Comparison of ENCODE assay signal across 15 cellular contexts in the genomic region with DNA sequence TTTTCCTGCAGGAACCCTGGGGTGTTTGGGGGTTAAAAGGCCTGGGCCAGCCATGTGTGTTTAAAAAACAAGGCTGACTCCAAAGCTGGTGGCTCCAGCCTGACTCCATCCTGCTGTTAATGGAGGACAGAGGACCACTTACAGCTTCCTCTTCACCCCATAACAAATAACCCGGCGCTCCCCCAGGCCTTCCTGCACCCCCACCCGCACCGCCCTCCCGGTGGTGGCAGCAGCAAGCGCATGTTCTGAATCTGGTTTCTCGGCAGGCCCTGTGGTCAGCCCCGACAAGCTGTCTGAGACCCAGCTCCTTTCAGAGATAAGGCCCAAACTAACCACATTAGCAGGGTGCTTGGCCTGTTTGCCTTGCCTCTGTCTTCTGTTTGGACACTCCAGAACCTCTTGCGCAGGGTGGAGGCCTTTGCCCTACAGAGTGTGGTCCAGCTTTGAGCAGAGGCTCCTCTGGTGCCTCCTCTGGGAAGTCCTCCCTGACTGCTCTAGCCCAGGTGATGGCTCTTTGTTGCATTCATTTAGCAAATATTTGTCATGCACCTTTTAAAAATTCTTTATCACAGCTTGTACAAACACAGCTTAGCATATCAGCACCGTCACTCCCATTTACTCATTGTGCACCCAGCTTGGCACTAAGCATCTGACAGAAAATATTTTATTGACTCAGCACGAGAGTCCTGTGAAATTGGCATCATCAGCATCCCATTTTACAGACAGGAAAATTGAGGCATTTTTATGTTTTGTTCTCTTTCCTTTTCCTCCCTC.
DNase-seq lines count a peak whose midpoint lies in the region; ATAC-seq and TF ChIP-seq lines count a peak whose summit lies in the region.
"Had no signal": no experiment of that assay in that cellular context is flagged by ENCODE, and none has a peak within 500 bp of the region (broad histone marks: within the 10 kb centered on the region; RNA-seq: fewer than 3 reads in every experiment).

No MANE protein-coding gene starts in this region.

- H3K27me3 Mint-ChIP-seq in natural killer cell (ENCODE audit: low read depth in 2 of 2): no peaks in the 10 kb centered on the region
- peaks cover 2% of the 10 kb centered on the region; the same call in 1 of the 2 replicates for H3K27me3 Mint-ChIP-seq in H9 (ENCODE audit: low read depth)
- H3K27me3 Mint-ChIP-seq: activated T-helper 17 cell treated with anti-CD3 and anti-CD28 coated beads, Interleukin-2, amount 50 U/mL, for 72 hours; CD4-positive, alpha-beta memory T cell had no signal

- H3K9me3 ChIP-seq in Panc1 (ENCODE audit: control insufficient read depth, insufficient read depth, low read depth, low read length) (no peaks in the 10 kb centered on the region), H9 (ENCODE audit: control insufficient read depth, low read depth, low read length) (no peaks in the 10 kb centered on the region)
- H3K9me3 ChIP-seq: left ventricle myocardium inferior had no signal

- H2AK5ac ChIP-seq in H9 (ENCODE audit: insufficient read length, low read length): no peak overlapping the region

- no TSS peak for BruUV-seq in Panc1 (replicated peaks; lab: Mats Ljungman, UMichigan)

- no peaks in the 10 kb centered on the region for H3K23me2 ChIP-seq in H9 (ENCODE audit: insufficient read length, low read depth, low read length, poor library complexity, severe bottlenecking)

- H3K27ac Mint-ChIP-seq in natural killer cell: peak overlapping the region; percentile 46 to 56
- H3K27ac Mint-ChIP-seq in H9: peak overlapping the region in 1 of 3 experiments; percentile 59; a peak in 3 of 7 replicates
- H3K27ac Mint-ChIP-seq: activated T-helper 17 cell treated with anti-CD3 and anti-CD28 coated beads, Interleukin-2, amount 50 U/mL, for 72 hours had no signal

- no CpG with 5 or more reads among the region's 11 CpGs for WGBS in H9 (ENCODE audit: extremely low coverage, insufficient read length, low lambda C conversion rate)

- H3K27ac ChIP-seq in Panc1 (ENCODE audit: low read length): peak overlapping the region; percentile 70
- no peak overlapping the region for H3K27ac ChIP-seq in H9 (ENCODE audit: insufficient read length, low read depth, low read length)
- H3K27ac ChIP-seq: left ventricle myocardium inferior had no signal

- H3K4me3 ChIP-seq in Panc1 (ENCODE audit: low read depth in 2 of 2, low read length in 2 of 2): no peak overlapping the region
- H3K4me3 ChIP-seq: left ventricle myocardium inferior had no signal

- CTCF ChIA-PET in Panc1 (lab: Charles Lee) (interaction anchor here (1.1 to 1.5 kb wide), 2 partner anchors 11 to 28 kb away, joined by 3 read pairs; no protein-coding TSS in a partner anchor), HEK293T (lab: Yijun Ruan, JAX) (interaction anchor here (0.7 kb wide), 1 partner anchor 29 kb away, joined by 3 read pairs; no protein-coding TSS in a partner anchor)

- H4K5ac ChIP-seq in H9 (ENCODE audit: insufficient read length, low read depth, low read length): no peak overlapping the region

- H3K27me3 ChIP-seq in Panc1 (ENCODE audit: control insufficient read depth, insufficient read depth, low read length) (no peaks in the 10 kb centered on the region), H9 (ENCODE audit: insufficient read depth, low read length) (no peaks in the 10 kb centered on the region; the same call in 1 of the 2 replicates)

- H2BK12ac ChIP-seq in H9 (ENCODE audit: insufficient read length, low read depth, low read length): no peak overlapping the region

- H3K4me1 ChIP-seq in Panc1 (ENCODE audit: control insufficient read depth, insufficient read depth, low read length) (peaks cover 12% of the 10 kb centered on the region), H9 (ENCODE audit: insufficient read depth, low read length) (no peaks in the 10 kb centered on the region)
- H3K4me1 ChIP-seq: left ventricle myocardium inferior had no signal

- no peak overlapping the region for H3K4ac ChIP-seq in H9 (ENCODE audit: low read depth, low read length)

- peak overlapping the region; percentile 49 for H3K4me3 Mint-ChIP-seq in natural killer cell
- no peak overlapping the region for H3K4me3 Mint-ChIP-seq in H9
- H3K4me3 Mint-ChIP-seq: activated T-helper 17 cell treated with anti-CD3 and anti-CD28 coated beads, Interleukin-2, amount 50 U/mL, for 72 hours; CD4-positive, alpha-beta memory T cell had no signal

- no peaks in the 10 kb centered on the region for H3K79me2 ChIP-seq in H9 (ENCODE audit: insufficient read depth, low read length)

- no peak overlapping the region for H3K18ac ChIP-seq in H9 (ENCODE audit: insufficient read length, low read depth, low read length)

- no peak overlapping the region for H4K8ac ChIP-seq in H9 (replicated peaks; ENCODE audit: insufficient read length, low read depth, low read length)

- POLR2A ChIA-PET in Panc1 (lab: Charles Lee): interaction anchor here (0.6 kb wide), 1 partner anchor 413 kb away, joined by 3 read pairs; no protein-coding TSS in a partner anchor
- POLR2A ChIA-PET in HEK293T (lab: Yijun Ruan, JAX): no interaction called here

- H3K9me3 Mint-ChIP-seq in natural killer cell (no peaks in the 10 kb centered on the region), H9 (no peaks in the 10 kb centered on the region)
- H3K9me3 Mint-ChIP-seq: activated T-helper 17 cell treated with anti-CD3 and anti-CD28 coated beads, Interleukin-2, amount 50 U/mL, for 72 hours had no signal

- TF ChIP-seq CTCF in Panc1 (IDR thresholded peaks at IDR 0.05) (no peak), natural killer cell (IDR thresholded peaks at IDR 0.05) (no peak), H9 (conservative IDR thresholded peaks at IDR 0.05) (no peak; the same call in 2 of the 3 replicates)

- no peak for TF ChIP-seq POLR2A in erythroblast (IDR thresholded peaks at IDR 0.05; ENCODE audit: low read length)

- H3K14ac ChIP-seq in H9 (ENCODE audit: insufficient read depth, low read length): no peak overlapping the region

- ATAC-seq in Panc1: peak; percentile 60
- peak; percentile 74 to 93 (median 79) for ATAC-seq in natural killer cell
- no peak for ATAC-seq in HG03469 (IDR thresholded peaks at IDR 0.05; ENCODE audit: unreplicated experiment)
- ATAC-seq: activated T-helper 17 cell treated with anti-CD3 and anti-CD28 coated beads, Interleukin-2, amount 50 U/mL, for 72 hours; HCT116 had no signal

- H3T11ph ChIP-seq in H9 (ENCODE audit: low read length): no peak overlapping the region

- DNase-seq in GDM1 (lab: John Stamatoyannopoulos, UW) (peak; percentile 47), Panc1 (ENCODE audit: low read depth, low spot score) (no peak), erythroblast (lab: John Stamatoyannopoulos, UW) (peak; percentile 8 to 62), natural killer cell (peak; percentile 27), HEK293T (ENCODE audit: extremely low spot score) (no peak), NCI-H2107 (lab: John Stamatoyannopoulos, UW) (no peak), H9 (no peak)
- DNase-seq: activated CD4-positive, alpha-beta T cell treated with anti-CD3 and anti-CD28 coated beads, Interleukin-2, amount 50 U/mL, for 1 hour; CD4-positive, alpha-beta memory T cell; left ventricle myocardium inferior; NCI-H510A; T-helper 2 cell had no signal

- in situ Hi-C loops in Panc1 (cut with HindIII; ENCODE audit: low pct_unique_long_range_greater_than_20kb, low sequenced_read_pairs): no loop called here

- H3K79me1 ChIP-seq in H9 (ENCODE audit: insufficient read depth, low read depth, low read length, poor library complexity, severe bottlenecking): no peaks in the 10 kb centered on the region

- H3K36me3 Mint-ChIP-seq in natural killer cell: no peaks in the 10 kb centered on the region
- peaks cover 0 to 1% (median 0%) of the 10 kb centered on the region in 3 experiments; a peak in 1 of 7 replicates for H3K36me3 Mint-ChIP-seq in H9 (ENCODE audit: insufficient read depth in 1 of 3, low read depth in 3 of 3)
- H3K36me3 Mint-ChIP-seq: CD4-positive, alpha-beta memory T cell had no signal

- no peak overlapping the region for H4K91ac ChIP-seq in H9 (ENCODE audit: insufficient read length, low read depth, low read length)

- no peaks in the 10 kb centered on the region for H3K36me3 ChIP-seq in Panc1 (ENCODE audit: control insufficient read depth, insufficient read depth, low read length)
- H3K36me3 ChIP-seq: left ventricle myocardium inferior had no signal

- H2BK15ac ChIP-seq in H9 (ENCODE audit: low read depth, low read length): no peak overlapping the region

- no peak overlapping the region for H2AFZ ChIP-seq in H9 (ENCODE audit: low read length)

- H3K56ac ChIP-seq in H9 (ENCODE audit: insufficient read length, low read depth, low read length): no peak overlapping the region

- no peak overlapping the region for H2BK120ac ChIP-seq in H9 (ENCODE audit: low read depth, low read length, poor library complexity, severe bottlenecking)

- H2BK5ac ChIP-seq in H9 (ENCODE audit: insufficient read length, low read length): no peak overlapping the region

- H3K4me2 ChIP-seq in H9 (ENCODE audit: insufficient read depth, insufficient read length, low read length): no peak overlapping the region

- H3K4me1 Mint-ChIP-seq in natural killer cell (peaks cover 21 to 30% of the 10 kb centered on the region in 2 donors), H9 (peaks cover 32 to 36% of the 10 kb centered on the region in 2 experiments)
- H3K4me1 Mint-ChIP-seq: activated T-helper 17 cell treated with anti-CD3 and anti-CD28 coated beads, Interleukin-2, amount 50 U/mL, for 72 hours had no signal

- no peak overlapping the region for H3K23ac ChIP-seq in H9 (ENCODE audit: insufficient read length, low read depth, low read length)

- H3K9ac ChIP-seq in H9 (ENCODE audit: extremely low read depth, insufficient read length, low read length): no peak overlapping the region

- H4K20me1 ChIP-seq in H9 (ENCODE audit: control insufficient read depth, insufficient read depth, insufficient read length): no peaks in the 10 kb centered on the region

- intact Hi-C loops in Panc1 (cut with micrococcal nuclease; ENCODE audit: unreplicated experiment): no loop called here
- intact Hi-C loops in natural killer cell (cut with micrococcal nuclease): no loop called here

- no peak overlapping the region for H2BK20ac ChIP-seq in H9 (ENCODE audit: low read depth, low read length, poor library complexity, severe bottlenecking)

TF ChIP-seq in HEK293T, 16 proteins besides CTCF, POLR2A, EP300 and RAD21 (continues in another document):
- TF ChIP-seq NFRKB (IDR thresholded peaks at IDR 0.05): no peak
- no peak for TF ChIP-seq FOXM1 (IDR thresholded peaks at IDR 0.05; ENCODE audit: borderline replicate concordance)
- no peak for TF ChIP-seq ELF4 (IDR thresholded peaks at IDR 0.05)
- TF ChIP-seq ZNF384 (IDR thresholded peaks at IDR 0.05): no peak
- TF ChIP-seq BHLHE40 (IDR thresholded peaks at IDR 0.05; ENCODE audit: borderline replicate concordance): no peak
- no peak for TF ChIP-seq SP1 (IDR thresholded peaks at IDR 0.05)

Comparison
In these comparisons a context has a peak if more than half of its experiments do, and no peak if none do; other contexts are left out.
1. DNase-seq: peak in GDM1 (single experiment), erythroblast (2 of 2) and natural killer cell (single experiment); none in Panc1 (single experiment), HEK293T (single experiment), NCI-H2107 (single experiment) and H9 (single experiment).